8 cellular contexts compared by ENCODE assay signal in genomic region chr11:95138448-95138847, GRCh38. TPM values are rescaled to one million over a fixed set of nuclear protein-coding genes. Genes with fewer than 3 reads are reported as not detected.
DNase-seq lines count a peak whose midpoint lies in the region; ATAC-seq and TF ChIP-seq lines count a peak whose summit lies in the region.

No MANE protein-coding gene starts in this region.

- no peak overlapping the region for H3K4me3 ChIP-seq in cardiac fibroblast (replicated peaks in 1 of 2; ENCODE audit: low read depth in 2 of 2, low read length in 2 of 2)

- intact Hi-C loops in sciatic nerve (cut with DNase I) = no loop called here

- ATAC-seq in GM21360 (IDR thresholded peaks at IDR 0.05; ENCODE audit: unreplicated experiment) = peak; percentile 92
- ATAC-seq in HG03521 (IDR thresholded peaks at IDR 0.05; ENCODE audit: unreplicated experiment) = peak; percentile 68
- ATAC-seq in sciatic nerve = peak; percentile 71
- no peak for ATAC-seq in omental fat pad (ENCODE audit: low FRiP score)

- DNase-seq in GM10266 (ENCODE audit: extremely low spot score) = peak; percentile 28
- DNase-seq in cardiac fibroblast (ENCODE audit: low read depth in 2 of 2) = peak in 1 of 2 donors; percentile 45
- DNase-seq in sciatic nerve (ENCODE audit: low spot score) = no peak
- no peak for DNase-seq in effector CD8-positive, alpha-beta T cell (lab: John Stamatoyannopoulos, UW)
- DNase-seq in omental fat pad (ENCODE audit: low spot score) = no peak
- DNase-seq in NCI-H146 (lab: John Stamatoyannopoulos, UW) = no peak

- TF ChIP-seq CTCF in GM10266 (IDR thresholded peaks at IDR 0.05; ENCODE audit: control insufficient read depth, insufficient read depth, low read depth, missing control alignments) (peak; percentile 51), cardiac fibroblast (IDR thresholded peaks at IDR 0.05; ENCODE audit: low read depth, low read length) (peak; percentile 27), omental fat pad (IDR thresholded peaks at IDR 0.05) (no peak)

RNA-seq across cellular contexts. Expression of gene ENDOD1, which starts 48.8 kb away (rescaled TPM):
- 104 TPM for total RNA-seq in sciatic nerve
- 10 to 100 TPM; 18.2 to 59.1 (median 27.3) TPM for total RNA-seq in omental fat pad

Comparison
In these comparisons a context has a peak if more than half of its experiments do, and no peak if none do; other contexts are left out.
1. CTCF ChIP-seq: peak in GM10266 (single experiment) and cardiac fibroblast (single experiment); none in omental fat pad (0 of 3).